ENCODE assay signal across 23 cellular contexts in the genomic region with DNA sequence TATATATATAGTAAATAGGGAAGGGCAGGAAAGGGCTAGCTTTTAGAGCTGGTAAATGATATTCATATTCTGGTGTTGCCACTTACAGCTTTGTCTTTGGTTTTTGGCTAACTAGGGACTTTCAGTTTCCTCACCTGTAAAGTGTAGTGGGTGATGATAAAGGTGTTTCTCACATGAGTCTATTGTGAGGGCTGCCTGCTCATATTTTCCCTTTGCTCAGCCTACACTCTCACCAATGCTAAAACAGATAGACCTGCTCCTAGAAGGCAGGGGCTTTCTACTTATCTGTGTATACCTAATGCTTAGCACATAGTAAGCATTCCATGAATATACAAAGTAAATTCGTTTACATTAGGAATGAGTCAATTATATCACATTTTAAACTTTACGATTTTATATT.
DNase-seq lines count a peak whose midpoint lies in the region; ATAC-seq and FAIRE-seq lines count a peak whose summit lies in the region.
"Had no signal": no experiment of that assay in that cellular context is flagged by ENCODE, and none has a peak within 500 bp of the region (broad histone marks: within the 10 kb centered on the region; RNA-seq: fewer than 3 reads in every experiment).

No MANE protein-coding gene starts in this region.

- WGBS in small intestine, 3 donors, result 74 to 81% (median 75%) methylated on average over 2 of the region's 2 CpGs

- H3K27ac Mint-ChIP-seq in activated T-cell treated with anti-CD3 and anti-CD28 coated beads, Interleukin-2, amount 50 U/mL, for 72 hours, result no peak overlapping the region
- H3K27ac Mint-ChIP-seq in activated T-cell treated with anti-CD3 and anti-CD28 coated beads, Interleukin-2, amount 50 U/mL, for 24 hours, result no peak overlapping the region
- H3K27ac Mint-ChIP-seq: naive thymus-derived CD4-positive, alpha-beta T cell; progenitor cell of endocrine pancreas; stimulated activated naive CD8-positive, alpha-beta T cell treated with anti-CD3 and anti-CD28 coated beads, Interleukin-15, Interleukin-2, amounts not matched to agents 100 ng/mL and 50 ng/mL, for 24 hours; T-helper 2 cell treated with Interferon-gamma antibody and Interleukin-4, amounts not matched to agents 5 μg/mL and 100 μg/mL, for 36 hours had no signal

- DNase-seq in activated T-cell treated with anti-CD3 and anti-CD28 coated beads, Interleukin-2, amount 50 U/mL, for 72 hours, result no peak
- DNase-seq in activated T-cell treated with anti-CD3 and anti-CD28 coated beads, Interleukin-2, amount 50 U/mL, for 24 hours, result no peak
- peak; percentile 2 for DNase-seq in stimulated activated CD4-positive, alpha-beta T cell treated with anti-CD3 and anti-CD28 coated beads, Interleukin-4, amount 100 ng/mL, for 1 hour
- DNase-seq in UCSD-AML1 (lab: John Stamatoyannopoulos, UW; ENCODE audit: unreplicated experiment) (no peak), small intestine (no peak), NCI-H2196 treated with DMSO at 0.1 percent for 48 hours (lab: John Stamatoyannopoulos, UW; ENCODE audit: unreplicated experiment) (no peak)
- DNase-seq: activated CD4-positive, alpha-beta T cell treated with anti-CD3 and anti-CD28 coated beads for 4 hours; activated T-cell treated with anti-CD3 and anti-CD28 coated beads for 4 hours; MG63; naive thymus-derived CD4-positive, alpha-beta T cell; NCI-H2029 treated with DMSO at 0.1 percent for 48 hours; NCI-H526 treated with DMSO at 0.1 percent for 48 hours; PC-3 had no signal

- H3K27me3 Mint-ChIP-seq in activated T-cell treated with anti-CD3 and anti-CD28 coated beads, Interleukin-2, amount 50 U/mL, for 72 hours (ENCODE audit: low read depth), result no peaks in the 10 kb centered on the region
- no peaks in the 10 kb centered on the region for H3K27me3 Mint-ChIP-seq in activated T-cell treated with anti-CD3 and anti-CD28 coated beads, Interleukin-2, amount 50 U/mL, for 24 hours
- H3K27me3 Mint-ChIP-seq: naive thymus-derived CD4-positive, alpha-beta T cell; progenitor cell of endocrine pancreas; stimulated activated naive CD8-positive, alpha-beta T cell treated with anti-CD3 and anti-CD28 coated beads, Interleukin-15, Interleukin-2, amounts not matched to agents 100 ng/mL and 50 ng/mL, for 24 hours had no signal

- ATAC-seq in activated T-cell treated with anti-CD3 and anti-CD28 coated beads, Interleukin-2, amount 50 U/mL, for 72 hours (replicated peaks in 1 of 2), result peak; percentile 45 to 63
- peak; percentile 45 for ATAC-seq in GM21619 (IDR thresholded peaks at IDR 0.05; ENCODE audit: unreplicated experiment)
- ATAC-seq in HG03159 (IDR thresholded peaks at IDR 0.05; ENCODE audit: unreplicated experiment), result peak; percentile 58
- ATAC-seq: naive thymus-derived CD4-positive, alpha-beta T cell; PC-3 had no signal

- no peaks in the 10 kb centered on the region for H3K4me1 ChIP-seq in small intestine (ENCODE audit: control insufficient read depth in 2 of 2, insufficient read depth in 1 of 2, low read depth in 1 of 2, low read length in 1 of 2)
- H3K4me1 ChIP-seq: esophagus muscularis mucosa, SJSA1 had no signal

- H3K27ac ChIP-seq in small intestine (ENCODE audit: low read depth in 1 of 2, low read length in 1 of 2), result no peak overlapping the region
- H3K27ac ChIP-seq: cardiac muscle cell, esophagus muscularis mucosa, SJSA1, skin epidermis had no signal

- FAIRE-seq in small intestine (lab: Jason Lieb, UNC), result no peak

- peaks cover 5 to 7% of the 10 kb centered on the region in 2 donors for H3K9me3 Mint-ChIP-seq in activated T-cell treated with anti-CD3 and anti-CD28 coated beads, Interleukin-2, amount 50 U/mL, for 72 hours
- no peaks in the 10 kb centered on the region for H3K9me3 Mint-ChIP-seq in activated T-cell treated with anti-CD3 and anti-CD28 coated beads, Interleukin-2, amount 50 U/mL, for 24 hours
- H3K9me3 Mint-ChIP-seq: T-helper 2 cell treated with Interferon-gamma antibody and Interleukin-4, amounts not matched to agents 5 μg/mL and 100 μg/mL, for 36 hours had no signal

- H3K9me3 ChIP-seq in small intestine (ENCODE audit: control insufficient read depth, low read depth), result no peaks in the 10 kb centered on the region
- H3K9me3 ChIP-seq: esophagus muscularis mucosa, MG63, SJSA1 had no signal

- H3K4me1 Mint-ChIP-seq in activated T-cell treated with anti-CD3 and anti-CD28 coated beads, Interleukin-2, amount 50 U/mL, for 72 hours (ENCODE audit: low read depth), result peaks cover 13% of the 10 kb centered on the region
- peaks cover 9% of the 10 kb centered on the region for H3K4me1 Mint-ChIP-seq in activated T-cell treated with anti-CD3 and anti-CD28 coated beads, Interleukin-2, amount 50 U/mL, for 24 hours (ENCODE audit: low read depth)
- H3K4me1 Mint-ChIP-seq: naive thymus-derived CD4-positive, alpha-beta T cell had no signal

- peaks cover 0 to 3% of the 10 kb centered on the region in 2 donors for H3K36me3 Mint-ChIP-seq in activated T-cell treated with anti-CD3 and anti-CD28 coated beads, Interleukin-2, amount 50 U/mL, for 72 hours (ENCODE audit: insufficient read depth in 2 of 2)
- H3K36me3 Mint-ChIP-seq in activated T-cell treated with anti-CD3 and anti-CD28 coated beads, Interleukin-2, amount 50 U/mL, for 24 hours (ENCODE audit: low read depth), result no peaks in the 10 kb centered on the region

- no peak overlapping the region for H3K4me3 ChIP-seq in small intestine (ENCODE audit: low read depth in 1 of 2, low read length in 2 of 2)
- H3K4me3 ChIP-seq: cardiac muscle cell, esophagus muscularis mucosa, lung, MG63, SJSA1, skin epidermis had no signal

- no peaks in the 10 kb centered on the region for H3K27me3 ChIP-seq in small intestine (ENCODE audit: control insufficient read depth in 2 of 2, insufficient read depth in 2 of 2, low read length in 2 of 2)
- H3K27me3 ChIP-seq: cardiac muscle cell, esophagus muscularis mucosa, MG63, SJSA1 had no signal

- no peak overlapping the region for H3K4me3 Mint-ChIP-seq in activated T-cell treated with anti-CD3 and anti-CD28 coated beads, Interleukin-2, amount 50 U/mL, for 72 hours
- H3K4me3 Mint-ChIP-seq in activated T-cell treated with anti-CD3 and anti-CD28 coated beads, Interleukin-2, amount 50 U/mL, for 24 hours, result no peak overlapping the region
- H3K4me3 Mint-ChIP-seq: naive thymus-derived CD4-positive, alpha-beta T cell; stimulated activated naive CD8-positive, alpha-beta T cell treated with anti-CD3 and anti-CD28 coated beads, Interleukin-15, Interleukin-2, amounts not matched to agents 100 ng/mL and 50 ng/mL, for 24 hours; T-helper 2 cell treated with Interferon-gamma antibody and Interleukin-4, amounts not matched to agents 5 μg/mL and 100 μg/mL, for 36 hours had no signal

- no peaks in the 10 kb centered on the region for H3K36me3 ChIP-seq in small intestine (ENCODE audit: control insufficient read depth in 2 of 2, insufficient read depth in 2 of 2, low read length in 2 of 2)
- H3K36me3 ChIP-seq: cardiac muscle cell, esophagus muscularis mucosa, MG63, SJSA1 had no signal
